ENCODE assay signal across 1 cellular context in the genomic region with DNA sequence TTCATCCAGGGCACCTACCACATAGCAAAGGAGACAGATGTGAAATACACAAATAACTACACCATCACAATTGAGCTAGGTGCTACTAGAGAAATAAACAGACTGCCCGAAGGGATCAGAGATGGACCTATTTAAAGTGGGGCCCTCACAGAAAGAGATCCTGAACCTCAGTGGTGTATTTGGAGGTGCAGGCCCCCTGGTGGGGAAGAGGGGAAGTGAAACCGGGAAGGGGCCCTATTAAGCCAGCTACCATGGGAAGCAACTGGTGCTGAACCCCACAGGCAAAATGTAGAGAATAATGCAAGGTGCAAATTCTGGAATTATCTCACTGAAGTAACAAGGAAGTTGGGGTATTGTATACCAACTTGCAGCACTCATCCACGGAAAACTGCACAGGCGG.
TF ChIP-seq lines count a peak whose summit lies in the region.

No MANE protein-coding gene starts in this region.

TF ChIP-seq in K562, 482 proteins besides CTCF, POLR2A, EP300 and RAD21:
- TF ChIP-seq, protein P1, sequence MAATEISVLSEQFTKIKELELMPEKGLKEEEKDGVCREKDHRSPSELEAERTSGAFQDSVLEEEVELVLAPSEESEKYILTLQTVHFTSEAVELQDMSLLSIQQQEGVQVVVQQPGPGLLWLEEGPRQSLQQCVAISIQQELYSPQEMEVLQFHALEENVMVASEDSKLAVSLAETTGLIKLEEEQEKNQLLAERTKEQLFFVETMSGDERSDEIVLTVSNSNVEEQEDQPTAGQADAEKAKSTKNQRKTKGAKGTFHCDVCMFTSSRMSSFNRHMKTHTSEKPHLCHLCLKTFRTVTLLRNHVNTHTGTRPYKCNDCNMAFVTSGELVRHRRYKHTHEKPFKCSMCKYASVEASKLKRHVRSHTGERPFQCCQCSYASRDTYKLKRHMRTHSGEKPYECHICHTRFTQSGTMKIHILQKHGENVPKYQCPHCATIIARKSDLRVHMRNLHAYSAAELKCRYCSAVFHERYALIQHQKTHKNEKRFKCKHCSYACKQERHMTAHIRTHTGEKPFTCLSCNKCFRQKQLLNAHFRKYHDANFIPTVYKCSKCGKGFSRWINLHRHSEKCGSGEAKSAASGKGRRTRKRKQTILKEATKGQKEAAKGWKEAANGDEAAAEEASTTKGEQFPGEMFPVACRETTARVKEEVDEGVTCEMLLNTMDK (IDR thresholded peaks at IDR 0.05; ENCODE audit: borderline replicate concordance, insufficient read depth, low read depth, low read length, poor library complexity, severe bottlenecking): peak; percentile 13
- TF ChIP-seq MTA3 (IDR thresholded peaks at IDR 0.05; ENCODE audit: borderline replicate concordance) (no peak), SPI1 (IDR thresholded peaks at IDR 0.05; ENCODE audit: borderline replicate concordance, low read depth, low read length) (0 out of 2 replicates have a peak, but pooled peaks have one; percentile 29)
